Comparison of ENCODE assay signal across 11 cellular contexts in genomic region chr3:183526838-183527420, GRCh38.
DNase-seq lines count a peak whose midpoint lies in the region; ATAC-seq lines count a peak whose summit lies in the region.
"Had no signal": no experiment of that assay in that cellular context is flagged by ENCODE, and none has a peak within 500 bp of the region (broad histone marks: within the 10 kb centered on the region; RNA-seq: fewer than 3 reads in every experiment).

No MANE protein-coding gene starts in this region.

- H3K36me3 Mint-ChIP-seq in activated T-cell treated with anti-CD3 and anti-CD28 coated beads, Interleukin-2, amount 50 U/mL, for 24 hours (ENCODE audit: low read depth), result peaks cover 89% of the 10 kb centered on the region
- H3K36me3 Mint-ChIP-seq in stimulated activated effector memory CD8-positive, alpha-beta T cell treated with anti-CD3 and anti-CD28 coated beads, Interleukin-12 subunit alpha, Interleukin-12 subunit beta, amount 100 ng/mL, for 72 hours, result peaks cover 88% of the 10 kb centered on the region

- peaks cover 60% of the 10 kb centered on the region for H3K4me1 Mint-ChIP-seq in activated T-cell treated with anti-CD3 and anti-CD28 coated beads, Interleukin-2, amount 50 U/mL, for 24 hours (ENCODE audit: low read depth)
- H3K4me1 Mint-ChIP-seq in stimulated activated effector memory CD8-positive, alpha-beta T cell treated with anti-CD3 and anti-CD28 coated beads, Interleukin-12 subunit alpha, Interleukin-12 subunit beta, amount 100 ng/mL, for 72 hours, result peaks cover 43% of the 10 kb centered on the region

- peak; percentile 8 for ATAC-seq in HG02885 (IDR thresholded peaks at IDR 0.05; ENCODE audit: poor library complexity, unreplicated experiment)
- peak; percentile 60 for ATAC-seq in stimulated activated effector memory CD8-positive, alpha-beta T cell treated with anti-CD3 and anti-CD28 coated beads, Interleukin-12 subunit alpha, Interleukin-12 subunit beta, amount 100 ng/mL, for 72 hours

- H3K4me3 Mint-ChIP-seq in activated T-cell treated with anti-CD3 and anti-CD28 coated beads, Interleukin-2, amount 50 U/mL, for 24 hours, result peak overlapping the region; percentile 42
- peak overlapping the region; percentile 28 for H3K4me3 Mint-ChIP-seq in stimulated activated effector memory CD8-positive, alpha-beta T cell treated with anti-CD3 and anti-CD28 coated beads, Interleukin-12 subunit alpha, Interleukin-12 subunit beta, amount 100 ng/mL, for 72 hours

- H3K27me3 Mint-ChIP-seq in activated T-cell treated with anti-CD3 and anti-CD28 coated beads, Interleukin-2, amount 50 U/mL, for 24 hours, result no peaks in the 10 kb centered on the region

- H3K9me3 Mint-ChIP-seq in activated T-cell treated with anti-CD3 and anti-CD28 coated beads, Interleukin-2, amount 50 U/mL, for 24 hours, result peaks cover 3% of the 10 kb centered on the region
- peaks cover 3% of the 10 kb centered on the region for H3K9me3 Mint-ChIP-seq in stimulated activated effector memory CD8-positive, alpha-beta T cell treated with anti-CD3 and anti-CD28 coated beads, Interleukin-12 subunit alpha, Interleukin-12 subunit beta, amount 100 ng/mL, for 72 hours

- DNase-seq in activated T-cell treated with anti-CD3 and anti-CD28 coated beads, Interleukin-2, amount 50 U/mL, for 24 hours, result peak; percentile 8
- no peak for DNase-seq in activated T-cell treated with anti-CD3 and anti-CD28 coated beads, Interleukin-2, amount 50 U/mL, for 48 hours
- DNase-seq in RPMI8226 (peak; percentile 38), KG1 (lab: John Stamatoyannopoulos, UW) (no peak), HUDEP-2 (lab: John Stamatoyannopoulos, UW; ENCODE audit: unreplicated experiment in 76 of 76) (no peak), NCI-H82 treated with DMSO at 0.1 percent for 48 hours (lab: John Stamatoyannopoulos, UW; ENCODE audit: unreplicated experiment) (no peak)
- DNase-seq in stimulated activated effector memory CD8-positive, alpha-beta T cell treated with anti-CD3 and anti-CD28 coated beads, Interleukin-12 subunit alpha, Interleukin-12 subunit beta, amount 100 ng/mL, for 72 hours (ENCODE audit: low spot score in 2 of 2), result no peak
- DNase-seq: midbrain, NCI-H1436, WERI-Rb-1 had no signal

- H3K27ac Mint-ChIP-seq in activated T-cell treated with anti-CD3 and anti-CD28 coated beads, Interleukin-2, amount 50 U/mL, for 24 hours, result peak overlapping the region; percentile 91
- peak overlapping the region; percentile 63 for H3K27ac Mint-ChIP-seq in stimulated activated effector memory CD8-positive, alpha-beta T cell treated with anti-CD3 and anti-CD28 coated beads, Interleukin-12 subunit alpha, Interleukin-12 subunit beta, amount 100 ng/mL, for 72 hours

Comparison
In these comparisons a context has a peak if more than half of its experiments do, and no peak if none do; other contexts are left out.
1. DNase-seq: peak in activated T-cell treated with anti-CD3 and anti-CD28 coated beads, Interleukin-2, amount 50 U/mL, for 24 hours (single experiment) and RPMI8226 (single experiment); none in activated T-cell treated with anti-CD3 and anti-CD28 coated beads, Interleukin-2, amount 50 U/mL, for 48 hours (0 of 2), stimulated activated effector memory CD8-positive, alpha-beta T cell treated with anti-CD3 and anti-CD28 coated beads, Interleukin-12 subunit alpha, Interleukin-12 subunit beta, amount 100 ng/mL, for 72 hours (0 of 2), KG1 (single experiment), HUDEP-2 (0 of 76) and NCI-H82 treated with DMSO at 0.1 percent for 48 hours (single experiment).